Comparison of ENCODE assay signal across 8 cellular contexts in genomic region chr4:8607603-8608481, GRCh38. TPM values are rescaled to one million over a fixed set of nuclear protein-coding genes. Genes with fewer than 3 reads are reported as not detected.
A peak's percentile ranks its signal among the peaks of the same experiment; 100 is the strongest.
DNase-seq lines count a peak whose midpoint lies in the region; ATAC-seq and TF ChIP-seq lines count a peak whose summit lies in the region.

No MANE protein-coding gene starts in this region.

- no peaks in the 10 kb centered on the region for H3F3A ChIP-seq in SU-DHL-6 (ENCODE audit: insufficient read depth)

- H3K27me3 ChIP-seq in cardiac muscle cell = no peaks in the 10 kb centered on the region
- H3K27me3 ChIP-seq in SU-DHL-6 (ENCODE audit: low read length) = no peaks in the 10 kb centered on the region
- peaks cover 0 to 7% of the 10 kb centered on the region in 2 donors for H3K27me3 ChIP-seq in body of pancreas
- peaks cover 19% of the 10 kb centered on the region for H3K27me3 ChIP-seq in lower lobe of right lung (ENCODE audit: low read depth)
- H3K27me3 ChIP-seq in tibial artery = peaks cover 0 to 30% of the 10 kb centered on the region in 2 donors

- DNase-seq in cardiac muscle cell (ENCODE audit: low read depth in 1 of 2, low spot score in 1 of 2) (peak; percentile 22 to 63), cardiac septum (ENCODE audit: low spot score) (no peak), body of pancreas (peak in 3 of 4 donors; percentile 35 to 52 (median 44)), lower lobe of right lung (no peak), tibial artery (no peak)
- DNase-seq in effector CD4-positive, alpha-beta T cell = no peak

- no peak overlapping the region for H3K4me2 ChIP-seq in SU-DHL-6 (ENCODE audit: low read depth, low read length, poor library complexity, severe bottlenecking)

- 12 to 30% methylated on average over 10 to 42 of the region's 42 CpGs for WGBS in body of pancreas, 2 donors

- no peak overlapping the region for H3K4me3 ChIP-seq in cardiac muscle cell
- H3K4me3 ChIP-seq in SU-DHL-6 (ENCODE audit: insufficient read depth, low read length, poor library complexity, severe bottlenecking) = no peak overlapping the region
- no peak overlapping the region for H3K4me3 ChIP-seq in body of pancreas
- H3K4me3 ChIP-seq in lower lobe of right lung = no peak overlapping the region
- no peak overlapping the region for H3K4me3 ChIP-seq in tibial artery

- no peak for TF ChIP-seq POLR2A in body of pancreas (IDR thresholded peaks at IDR 0.05)

- no peak overlapping the region for H2AFZ ChIP-seq in SU-DHL-6 (ENCODE audit: low read depth, low read length, severe bottlenecking)

- peak; percentile 92 for TF ChIP-seq CTCF in cardiac muscle cell (IDR thresholded peaks at IDR 0.05; ENCODE audit: low read depth, low read length)
- TF ChIP-seq CTCF in SU-DHL-6 (IDR thresholded peaks at IDR 0.05; ENCODE audit: insufficient read depth, low read length, poor library complexity, severe bottlenecking) = peak; percentile 80
- TF ChIP-seq CTCF in body of pancreas (IDR thresholded peaks at IDR 0.05) = peak; percentile 62 to 98 (median 79)
- peak; percentile 96 for TF ChIP-seq CTCF in lower lobe of right lung (IDR thresholded peaks at IDR 0.05)
- peak; percentile 65 to 96 for TF ChIP-seq CTCF in tibial artery (IDR thresholded peaks at IDR 0.05)

- ATAC-seq in body of pancreas (peak; percentile 15), lower lobe of right lung (peak; percentile 24 to 55), HG02840 (IDR thresholded peaks at IDR 0.05; ENCODE audit: low FRiP score, unreplicated experiment) (no peak)

- no peak overlapping the region for H3K27ac ChIP-seq in cardiac muscle cell
- H3K27ac ChIP-seq in SU-DHL-6 (ENCODE audit: low read depth, low read length) = no peak overlapping the region
- H3K27ac ChIP-seq in body of pancreas = no peak overlapping the region
- no peak overlapping the region for H3K27ac ChIP-seq in lower lobe of right lung
- no peak overlapping the region for H3K27ac ChIP-seq in tibial artery

- no peaks in the 10 kb centered on the region for H3K9me2 ChIP-seq in SU-DHL-6 (replicated peaks; ENCODE audit: insufficient read depth, low read length)

- H3K9me3 ChIP-seq in cardiac muscle cell (ENCODE audit: low read depth) = no peaks in the 10 kb centered on the region
- no peaks in the 10 kb centered on the region for H3K9me3 ChIP-seq in SU-DHL-6 (ENCODE audit: insufficient read depth, low read length)
- no peaks in the 10 kb centered on the region for H3K9me3 ChIP-seq in body of pancreas
- no peaks in the 10 kb centered on the region for H3K9me3 ChIP-seq in lower lobe of right lung
- no peaks in the 10 kb centered on the region for H3K9me3 ChIP-seq in tibial artery

- H3K79me2 ChIP-seq in SU-DHL-6 (ENCODE audit: insufficient read depth, low read length) = no peaks in the 10 kb centered on the region

- no peak overlapping the region for H3K9ac ChIP-seq in SU-DHL-6 (ENCODE audit: low read length)

- H3K36me3 ChIP-seq in cardiac muscle cell = no peaks in the 10 kb centered on the region
- no peaks in the 10 kb centered on the region for H3K36me3 ChIP-seq in SU-DHL-6 (ENCODE audit: low read length)
- no peaks in the 10 kb centered on the region for H3K36me3 ChIP-seq in body of pancreas (replicated peaks in 1 of 2; ENCODE audit: insufficient read depth in 1 of 2, low read depth in 2 of 2)
- no peaks in the 10 kb centered on the region for H3K36me3 ChIP-seq in lower lobe of right lung
- H3K36me3 ChIP-seq in tibial artery = no peaks in the 10 kb centered on the region

- H4K20me1 ChIP-seq in SU-DHL-6 (ENCODE audit: low read depth, low read length) = no peaks in the 10 kb centered on the region

- intact Hi-C loops in cardiac septum (cut with DNase I) = loop anchor here (10.0 kb wide), 2 partner anchors 277 to 307 kb away; no protein-coding TSS in a partner anchor
- intact Hi-C loops in body of pancreas (cut with DNase I) = loop anchor here (10.0 kb wide), 2 partner anchors 277 to 307 kb away; no protein-coding TSS in a partner anchor
- intact Hi-C loops in lower lobe of right lung (cut with DNase I) = no loop called here
- intact Hi-C loops in tibial artery (cut with DNase I; ENCODE audit: low total_unique reads) = no loop called here

- H3K4me1 ChIP-seq in cardiac muscle cell (ENCODE audit: low read depth) = no peaks in the 10 kb centered on the region
- no peaks in the 10 kb centered on the region for H3K4me1 ChIP-seq in body of pancreas
- peaks cover 6% of the 10 kb centered on the region for H3K4me1 ChIP-seq in lower lobe of right lung
- H3K4me1 ChIP-seq in tibial artery = peaks cover 0 to 8% (median 2%) of the 10 kb centered on the region in 4 donors

RNA-seq across cellular contexts. Expression of gene CPZ, which starts 15.3 kb away (rescaled TPM):
- total RNA-seq in cardiac muscle cell (5.6 and 12.0 TPM in 2 replicates), cardiac septum (0.30 TPM), body of pancreas (under 1 TPM; 0.66 to 0.78 TPM), lower lobe of right lung (6.0 TPM)
- polyA plus RNA-seq in cardiac muscle cell = 4.7 and 8.4 TPM in 2 replicates

RNA-seq across cellular contexts. Expression of gene GPR78, which starts 27.6 kb away (rescaled TPM):
- 0.63 TPM in 1 of 2 replicates, not detected in the other for total RNA-seq in cardiac muscle cell
- 0.13 TPM in 1 of 2 replicates, not detected in the other for polyA plus RNA-seq in cardiac muscle cell
- total RNA-seq in cardiac septum = not detected
- not detected for total RNA-seq in body of pancreas
- 0.21 TPM for total RNA-seq in lower lobe of right lung

Comparison
In these comparisons a context has a peak if more than half of its experiments do, and no peak if none do; other contexts are left out.
1. DNase-seq: peak in cardiac muscle cell (2 of 2) and body of pancreas (3 of 4); none in cardiac septum (single experiment), lower lobe of right lung (single experiment), tibial artery (0 of 2) and effector CD4-positive, alpha-beta T cell (single experiment).
2. intact Hi-C loops: an anchor here in cardiac septum (10.0 kb wide) and body of pancreas (10.0 kb wide); none called in lower lobe of right lung and tibial artery.
3. Peak in every context shown above with its lines, with median percentiles within 50 percentile points of each other: CTCF ChIP-seq.